ENCODE assay signal across 12 cellular contexts in the genomic region with DNA sequence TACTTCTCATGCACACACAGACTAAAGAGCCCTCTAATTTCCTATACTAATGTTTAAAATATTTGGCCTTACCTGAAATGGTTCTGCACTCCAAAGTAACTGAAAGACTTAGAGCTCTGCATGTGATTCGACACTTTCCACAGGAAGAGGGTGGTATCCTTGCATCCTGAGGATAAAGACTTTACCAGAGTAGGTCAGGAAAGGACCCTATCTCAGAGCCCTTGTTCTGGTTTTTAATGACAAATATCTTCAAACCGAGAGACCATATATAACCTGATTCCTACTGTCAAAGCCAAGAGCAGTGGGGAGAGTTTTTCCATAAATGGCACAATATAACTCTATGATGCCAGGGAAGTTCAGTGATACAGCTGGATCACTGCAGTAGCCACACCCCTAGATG. TPM values are rescaled to one million over a fixed set of nuclear protein-coding genes. Genes with fewer than 3 reads are reported as not detected.
A peak's percentile ranks its signal among the peaks of the same experiment; 100 is the strongest.
DNase-seq lines count a peak whose midpoint lies in the region; ATAC-seq and TF ChIP-seq lines count a peak whose summit lies in the region.
"Had no signal": no experiment of that assay in that cellular context is flagged by ENCODE, and none has a peak within 500 bp of the region (broad histone marks: within the 10 kb centered on the region; RNA-seq: fewer than 3 reads in every experiment).

A gene with protein sequence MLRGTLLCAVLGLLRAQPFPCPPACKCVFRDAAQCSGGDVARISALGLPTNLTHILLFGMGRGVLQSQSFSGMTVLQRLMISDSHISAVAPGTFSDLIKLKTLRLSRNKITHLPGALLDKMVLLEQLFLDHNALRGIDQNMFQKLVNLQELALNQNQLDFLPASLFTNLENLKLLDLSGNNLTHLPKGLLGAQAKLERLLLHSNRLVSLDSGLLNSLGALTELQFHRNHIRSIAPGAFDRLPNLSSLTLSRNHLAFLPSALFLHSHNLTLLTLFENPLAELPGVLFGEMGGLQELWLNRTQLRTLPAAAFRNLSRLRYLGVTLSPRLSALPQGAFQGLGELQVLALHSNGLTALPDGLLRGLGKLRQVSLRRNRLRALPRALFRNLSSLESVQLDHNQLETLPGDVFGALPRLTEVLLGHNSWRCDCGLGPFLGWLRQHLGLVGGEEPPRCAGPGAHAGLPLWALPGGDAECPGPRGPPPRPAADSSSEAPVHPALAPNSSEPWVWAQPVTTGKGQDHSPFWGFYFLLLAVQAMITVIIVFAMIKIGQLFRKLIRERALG (minus strand): TSS at position 101 of the 400 bp plus-strand sequence. CDS start 984 bp downstream, outside the sequence.

- peak within 1 kb of the TSS; percentile 77 for H3K4me3 Mint-ChIP-seq in central memory CD8-positive, alpha-beta T cell
- H3K4me3 Mint-ChIP-seq: dendritic cell treated with granulocyte-macrophage colony-stimulating factor and Interleukin-4, amounts not matched to agents 40 ng/mL and 50 ng/mL, for 4 days had no signal

- H3K4me1 ChIP-seq in BLaER1 (peaks cover 83% of the 10 kb centered on the region), HUES6 (ENCODE audit: control insufficient read depth, insufficient read depth, low read length) (peaks cover 13% of the 10 kb centered on the region), colonic mucosa (no peaks in the 10 kb centered on the region)

- H3K27me3 ChIP-seq in BLaER1 (peaks cover 22% of the 10 kb centered on the region), HUES6 (ENCODE audit: control insufficient read depth, insufficient read depth, low read length) (peaks cover 27% of the 10 kb centered on the region), neural cell (ENCODE audit: insufficient read depth, low read depth, low read length) (peaks cover 36% of the 10 kb centered on the region), colonic mucosa (peaks cover 7% of the 10 kb centered on the region)

- no peaks in the 10 kb centered on the region for H3K9me3 Mint-ChIP-seq in central memory CD8-positive, alpha-beta T cell
- H3K9me3 Mint-ChIP-seq: dendritic cell treated with granulocyte-macrophage colony-stimulating factor and Interleukin-4, amounts not matched to agents 40 ng/mL and 50 ng/mL, for 4 days had no signal

- H3K4me1 Mint-ChIP-seq in central memory CD8-positive, alpha-beta T cell = peaks cover 40% of the 10 kb centered on the region

- H3K9ac ChIP-seq in BLaER1 (peak within 1 kb of the TSS; percentile 78; the same call in 1 of the 2 replicates), HUES6 (ENCODE audit: low read length) (no peak within 1 kb of the TSS), neural cell (ENCODE audit: low read length) (no peak within 1 kb of the TSS), colonic mucosa (ENCODE audit: low read depth in 2 of 2, low read length in 2 of 2) (no peak within 1 kb of the TSS)

- ATAC-seq in central memory CD8-positive, alpha-beta T cell (replicated peaks; ENCODE audit: extremely low read depth, poor library complexity, severe bottlenecking) = no peak
- no peak for ATAC-seq in GM18502 (IDR thresholded peaks at IDR 0.05; ENCODE audit: poor library complexity, unreplicated experiment)
- ATAC-seq: HCT116 had no signal

- no peak within 1 kb of the TSS for H2AFZ ChIP-seq in neural cell (ENCODE audit: low read depth, low read length)

- peak within 1 kb of the TSS; percentile 92 for H3K27ac ChIP-seq in BLaER1
- H3K27ac ChIP-seq in HUES6 (ENCODE audit: low read depth, low read length) = no peak within 1 kb of the TSS
- no peak within 1 kb of the TSS for H3K27ac ChIP-seq in neural cell (ENCODE audit: low read length)
- H3K27ac ChIP-seq in colonic mucosa = no peak within 1 kb of the TSS

- TF ChIP-seq EP300 in neural cell (conservative IDR thresholded peaks at IDR 0.05; ENCODE audit: poor library complexity, severe bottlenecking) = no peak

- no peaks in the 10 kb centered on the region for H3F3A ChIP-seq in neural cell (ENCODE audit: insufficient read depth, low read length, poor library complexity, severe bottlenecking)

- peaks cover 56% of the 10 kb centered on the region for H3K27me3 Mint-ChIP-seq in central memory CD8-positive, alpha-beta T cell

- H3K79me2 ChIP-seq in neural cell (replicated peaks; ENCODE audit: insufficient read depth, low read length) = no peaks in the 10 kb centered on the region

- no peaks in the 10 kb centered on the region for H3K9me2 ChIP-seq in neural cell (ENCODE audit: insufficient read depth, low read length)

- H3K4me3 ChIP-seq in BLaER1 (peak within 1 kb of the TSS; percentile 65), HUES6 (ENCODE audit: low read depth, low read length) (peak within 1 kb of the TSS; percentile 52; the same call in 1 of the 2 replicates), neural cell (ENCODE audit: low read length) (peak within 1 kb of the TSS; percentile 51), colonic mucosa (no peak within 1 kb of the TSS)

- no peak for TF ChIP-seq RAD21 in neural cell (conservative IDR thresholded peaks at IDR 0.05)

- TF ChIP-seq CTCF in neural cell (IDR thresholded peaks at IDR 0.05; ENCODE audit: poor library complexity, severe bottlenecking) = no peak
- TF ChIP-seq CTCF in colonic mucosa (IDR thresholded peaks at IDR 0.05) = no peak

- H4K20me1 ChIP-seq in BLaER1 (no peaks in the 10 kb centered on the region), neural cell (ENCODE audit: insufficient read depth) (no peaks in the 10 kb centered on the region)

- intact Hi-C loops in colonic mucosa (cut with DNase I) = no loop called here

- peaks cover 2% of the 10 kb centered on the region for H3K36me3 Mint-ChIP-seq in central memory CD8-positive, alpha-beta T cell (ENCODE audit: insufficient read depth)

- no peak within 1 kb of the TSS for H3K27ac Mint-ChIP-seq in central memory CD8-positive, alpha-beta T cell (ENCODE audit: low read depth)
- H3K27ac Mint-ChIP-seq: dendritic cell treated with granulocyte-macrophage colony-stimulating factor and Interleukin-4, amounts not matched to agents 40 ng/mL and 50 ng/mL, for 4 days had no signal

- H3K36me3 ChIP-seq in BLaER1 = no peaks in the 10 kb centered on the region
- H3K36me3 ChIP-seq in HUES6 (ENCODE audit: control insufficient read depth, insufficient read depth, low read length) = peaks cover 6% of the 10 kb centered on the region; the same call in 1 of the 2 replicates
- no peaks in the 10 kb centered on the region for H3K36me3 ChIP-seq in neural cell (ENCODE audit: insufficient read depth, low read length)
- no peaks in the 10 kb centered on the region for H3K36me3 ChIP-seq in colonic mucosa

- peak within 1 kb of the TSS; percentile 99 for H3K4me2 ChIP-seq in BLaER1
- H3K4me2 ChIP-seq in neural cell (ENCODE audit: low read length) = no peak within 1 kb of the TSS

- H3K9me3 ChIP-seq in BLaER1 = no peaks in the 10 kb centered on the region
- no peaks in the 10 kb centered on the region for H3K9me3 ChIP-seq in HUES6 (ENCODE audit: control insufficient read depth, insufficient read depth, low read depth, low read length)
- H3K9me3 ChIP-seq in neural cell (ENCODE audit: low read length) = no peaks in the 10 kb centered on the region
- no peaks in the 10 kb centered on the region for H3K9me3 ChIP-seq in colonic mucosa

- no peak for DNase-seq in central memory CD8-positive, alpha-beta T cell (ENCODE audit: low spot score in 2 of 2)
- no peak for DNase-seq in central memory CD4-positive, alpha-beta T cell
- DNase-seq in Kasumi-1 (lab: John Stamatoyannopoulos, UW) = no peak
- no peak for DNase-seq in colonic mucosa
- DNase-seq: NCI-H187 had no signal

TF ChIP-seq in neural cell, 6 proteins besides CTCF, POLR2A, EP300 and RAD21:
- no peak for TF ChIP-seq POLR2AphosphoS5 (IDR thresholded peaks at IDR 0.05)
- TF ChIP-seq EZH2 (IDR thresholded peaks at IDR 0.05; ENCODE audit: borderline replicate concordance, insufficient read depth, low read length, poor library complexity, severe bottlenecking) = no peak
- TF ChIP-seq, protein P1, sequence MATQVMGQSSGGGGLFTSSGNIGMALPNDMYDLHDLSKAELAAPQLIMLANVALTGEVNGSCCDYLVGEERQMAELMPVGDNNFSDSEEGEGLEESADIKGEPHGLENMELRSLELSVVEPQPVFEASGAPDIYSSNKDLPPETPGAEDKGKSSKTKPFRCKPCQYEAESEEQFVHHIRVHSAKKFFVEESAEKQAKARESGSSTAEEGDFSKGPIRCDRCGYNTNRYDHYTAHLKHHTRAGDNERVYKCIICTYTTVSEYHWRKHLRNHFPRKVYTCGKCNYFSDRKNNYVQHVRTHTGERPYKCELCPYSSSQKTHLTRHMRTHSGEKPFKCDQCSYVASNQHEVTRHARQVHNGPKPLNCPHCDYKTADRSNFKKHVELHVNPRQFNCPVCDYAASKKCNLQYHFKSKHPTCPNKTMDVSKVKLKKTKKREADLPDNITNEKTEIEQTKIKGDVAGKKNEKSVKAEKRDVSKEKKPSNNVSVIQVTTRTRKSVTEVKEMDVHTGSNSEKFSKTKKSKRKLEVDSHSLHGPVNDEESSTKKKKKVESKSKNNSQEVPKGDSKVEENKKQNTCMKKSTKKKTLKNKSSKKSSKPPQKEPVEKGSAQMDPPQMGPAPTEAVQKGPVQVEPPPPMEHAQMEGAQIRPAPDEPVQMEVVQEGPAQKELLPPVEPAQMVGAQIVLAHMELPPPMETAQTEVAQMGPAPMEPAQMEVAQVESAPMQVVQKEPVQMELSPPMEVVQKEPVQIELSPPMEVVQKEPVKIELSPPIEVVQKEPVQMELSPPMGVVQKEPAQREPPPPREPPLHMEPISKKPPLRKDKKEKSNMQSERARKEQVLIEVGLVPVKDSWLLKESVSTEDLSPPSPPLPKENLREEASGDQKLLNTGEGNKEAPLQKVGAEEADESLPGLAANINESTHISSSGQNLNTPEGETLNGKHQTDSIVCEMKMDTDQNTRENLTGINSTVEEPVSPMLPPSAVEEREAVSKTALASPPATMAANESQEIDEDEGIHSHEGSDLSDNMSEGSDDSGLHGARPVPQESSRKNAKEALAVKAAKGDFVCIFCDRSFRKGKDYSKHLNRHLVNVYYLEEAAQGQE (IDR thresholded peaks at IDR 0.05; ENCODE audit: borderline replicate concordance) = no peak
- TF ChIP-seq TAF1 (IDR thresholded peaks at IDR 0.05; ENCODE audit: low read depth) = no peak
- TF ChIP-seq MXI1 (conservative IDR thresholded peaks at IDR 0.05; ENCODE audit: poor library complexity, severe bottlenecking) = no peak
- no peak for TF ChIP-seq SMC3 (conservative IDR thresholded peaks at IDR 0.05; ENCODE audit: poor library complexity)

RNA-seq across cellular contexts. Expression of the gene that starts here (rescaled TPM):
- 0.14 and 0.16 TPM in 2 replicates for polyA plus RNA-seq in neural cell
- 0.35 and 0.49 TPM in 2 replicates for polyA minus RNA-seq in neural cell
- total RNA-seq in colonic mucosa = under 1 TPM in 1 of 2 donors, not detected in 1; 0.11 TPM
- total RNA-seq: Daoy had no signal
